Comparison of ENCODE assay signal across 1 cellular context in the genomic region with DNA sequence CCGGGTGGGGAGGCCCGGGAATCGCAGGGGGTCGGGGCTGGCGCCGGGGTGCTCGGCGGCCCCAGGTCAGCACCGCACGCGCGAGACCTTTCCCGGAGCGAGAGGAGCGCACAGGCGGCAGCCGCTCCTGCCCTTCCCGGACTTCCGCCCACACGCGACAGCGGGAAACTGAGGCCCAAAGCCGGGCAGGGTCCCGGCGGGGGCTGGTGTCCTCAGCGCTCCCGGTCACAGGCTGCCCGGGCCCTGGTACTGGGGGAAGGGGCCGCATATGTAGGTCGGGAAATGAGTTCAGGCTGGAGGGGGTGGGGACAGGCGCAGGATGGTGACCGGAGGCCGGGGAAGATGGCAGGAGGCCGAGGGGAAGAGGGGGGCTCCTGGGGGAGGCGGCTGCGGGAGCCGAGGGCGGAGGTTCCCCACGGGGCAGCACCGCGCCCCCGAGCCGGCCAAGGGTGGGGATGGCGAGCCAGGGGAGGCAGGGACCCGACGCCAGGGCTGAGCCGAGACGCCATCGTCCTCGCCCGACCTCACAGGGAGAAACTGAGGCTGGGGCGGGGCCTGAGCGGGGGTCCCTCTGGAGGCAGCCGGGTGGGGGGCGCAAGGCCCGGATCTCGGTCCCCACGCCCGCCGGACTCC.
A peak's percentile ranks its signal among the peaks of the same experiment; 100 is the strongest.
TF ChIP-seq lines count a peak whose summit lies in the region.

No MANE protein-coding gene starts in this region.

TF ChIP-seq in HEK293, 187 proteins besides CTCF, POLR2A, EP300 and RAD21 (continued from another document):
- peak; percentile 45; the same call in 1 of the 2 replicates for TF ChIP-seq ZNF692 (tag by site-specific recombination; IDR thresholded peaks at IDR 0.05)
- no peak for TF ChIP-seq ZNF707 (tag by site-specific recombination; IDR thresholded peaks at IDR 0.05)
- no peak for TF ChIP-seq ZNF354C (tag by site-specific recombination; IDR thresholded peaks at IDR 0.05; ENCODE audit: borderline replicate concordance, low read depth)
- no peak for TF ChIP-seq ZNF2 (tag by site-specific recombination; IDR thresholded peaks at IDR 0.05)
- TF ChIP-seq KLF9 (tag by site-specific recombination; IDR thresholded peaks at IDR 0.05; ENCODE audit: low read depth): peak; percentile 74
- TF ChIP-seq, protein P1, sequence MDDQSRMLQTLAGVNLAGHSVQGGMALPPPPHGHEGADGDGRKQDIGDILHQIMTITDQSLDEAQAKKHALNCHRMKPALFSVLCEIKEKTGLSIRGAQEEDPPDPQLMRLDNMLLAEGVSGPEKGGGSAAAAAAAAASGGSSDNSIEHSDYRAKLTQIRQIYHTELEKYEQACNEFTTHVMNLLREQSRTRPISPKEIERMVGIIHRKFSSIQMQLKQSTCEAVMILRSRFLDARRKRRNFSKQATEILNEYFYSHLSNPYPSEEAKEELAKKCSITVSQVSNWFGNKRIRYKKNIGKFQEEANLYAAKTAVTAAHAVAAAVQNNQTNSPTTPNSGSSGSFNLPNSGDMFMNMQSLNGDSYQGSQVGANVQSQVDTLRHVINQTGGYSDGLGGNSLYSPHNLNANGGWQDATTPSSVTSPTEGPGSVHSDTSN (CRISPR knock-in tag; IDR thresholded peaks at IDR 0.05): no peak
- peak; percentile 79 for TF ChIP-seq ZEB2 (tag by site-specific recombination; IDR thresholded peaks at IDR 0.05)
- TF ChIP-seq ZNF580 (tag by site-specific recombination; IDR thresholded peaks at IDR 0.05): no peak
- TF ChIP-seq IKZF3 (tag by site-specific recombination; IDR thresholded peaks at IDR 0.05): peak; percentile 13; the same call in 1 of the 2 replicates
- TF ChIP-seq ZNF341 (tag by site-specific recombination; IDR thresholded peaks at IDR 0.05; ENCODE audit: low read depth): peak; percentile 47; the same call in 1 of the 2 replicates
- no peak for TF ChIP-seq ZNF658 (tag by site-specific recombination; IDR thresholded peaks at IDR 0.05)
- peak; percentile 75 for TF ChIP-seq EGR2 (tag by site-specific recombination; IDR thresholded peaks at IDR 0.05; ENCODE audit: low read depth)
- TF ChIP-seq ZNF654 (tag by site-specific recombination; IDR thresholded peaks at IDR 0.05; ENCODE audit: low read depth): no peak
- TF ChIP-seq HOXC10 (CRISPR knock-in tag; IDR thresholded peaks at IDR 0.05): no peak
- TF ChIP-seq ZNF175 (tag by site-specific recombination; IDR thresholded peaks at IDR 0.05): no peak
- TF ChIP-seq, protein P2, sequence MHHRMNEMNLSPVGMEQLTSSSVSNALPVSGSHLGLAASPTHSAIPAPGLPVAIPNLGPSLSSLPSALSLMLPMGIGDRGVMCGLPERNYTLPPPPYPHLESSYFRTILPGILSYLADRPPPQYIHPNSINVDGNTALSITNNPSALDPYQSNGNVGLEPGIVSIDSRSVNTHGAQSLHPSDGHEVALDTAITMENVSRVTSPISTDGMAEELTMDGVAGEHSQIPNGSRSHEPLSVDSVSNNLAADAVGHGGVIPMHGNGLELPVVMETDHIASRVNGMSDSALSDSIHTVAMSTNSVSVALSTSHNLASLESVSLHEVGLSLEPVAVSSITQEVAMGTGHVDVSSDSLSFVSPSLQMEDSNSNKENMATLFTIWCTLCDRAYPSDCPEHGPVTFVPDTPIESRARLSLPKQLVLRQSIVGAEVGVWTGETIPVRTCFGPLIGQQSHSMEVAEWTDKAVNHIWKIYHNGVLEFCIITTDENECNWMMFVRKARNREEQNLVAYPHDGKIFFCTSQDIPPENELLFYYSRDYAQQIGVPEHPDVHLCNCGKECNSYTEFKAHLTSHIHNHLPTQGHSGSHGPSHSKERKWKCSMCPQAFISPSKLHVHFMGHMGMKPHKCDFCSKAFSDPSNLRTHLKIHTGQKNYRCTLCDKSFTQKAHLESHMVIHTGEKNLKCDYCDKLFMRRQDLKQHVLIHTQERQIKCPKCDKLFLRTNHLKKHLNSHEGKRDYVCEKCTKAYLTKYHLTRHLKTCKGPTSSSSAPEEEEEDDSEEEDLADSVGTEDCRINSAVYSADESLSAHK (tag by site-specific recombination; IDR thresholded peaks at IDR 0.05): no peak
- TF ChIP-seq, protein P3, sequence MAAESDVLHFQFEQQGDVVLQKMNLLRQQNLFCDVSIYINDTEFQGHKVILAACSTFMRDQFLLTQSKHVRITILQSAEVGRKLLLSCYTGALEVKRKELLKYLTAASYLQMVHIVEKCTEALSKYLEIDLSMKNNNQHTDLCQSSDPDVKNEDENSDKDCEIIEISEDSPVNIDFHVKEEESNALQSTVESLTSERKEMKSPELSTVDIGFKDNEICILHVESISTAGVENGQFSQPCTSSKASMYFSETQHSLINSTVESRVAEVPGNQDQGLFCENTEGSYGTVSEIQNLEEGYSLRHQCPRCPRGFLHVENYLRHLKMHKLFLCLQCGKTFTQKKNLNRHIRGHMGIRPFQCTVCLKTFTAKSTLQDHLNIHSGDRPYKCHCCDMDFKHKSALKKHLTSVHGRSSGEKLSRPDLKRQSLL (tag by site-specific recombination; IDR thresholded peaks at IDR 0.05): no peak
- TF ChIP-seq SETDB1 (IDR thresholded peaks at IDR 0.05; ENCODE audit: insufficient read length, low read length): no peak
- no peak for TF ChIP-seq ZNF596 (tag by site-specific recombination; IDR thresholded peaks at IDR 0.05)
- no peak for TF ChIP-seq ZNF621 (tag by site-specific recombination; IDR thresholded peaks at IDR 0.05)
- TF ChIP-seq ZNF48 (tag by site-specific recombination; IDR thresholded peaks at IDR 0.05): no peak
- TF ChIP-seq ZNF488 (tag by site-specific recombination; IDR thresholded peaks at IDR 0.05): no peak
- TF ChIP-seq ZNF26 (tag by site-specific recombination; IDR thresholded peaks at IDR 0.05): no peak
- TF ChIP-seq WT1 (tag by site-specific recombination; IDR thresholded peaks at IDR 0.05): 0 out of 2 replicates have a peak, but pooled peaks have one; percentile 29
- no peak for TF ChIP-seq ZNF169 (tag by site-specific recombination; IDR thresholded peaks at IDR 0.05)
- no peak for TF ChIP-seq ZNF155 (tag by site-specific recombination; IDR thresholded peaks at IDR 0.05)
- no peak for TF ChIP-seq ZNF114 (tag by site-specific recombination; IDR thresholded peaks at IDR 0.05)
- TF ChIP-seq ZNF202 (tag by site-specific recombination; IDR thresholded peaks at IDR 0.05; ENCODE audit: borderline replicate concordance): no peak
- TF ChIP-seq ZNF677 (tag by site-specific recombination; IDR thresholded peaks at IDR 0.05): no peak
- no peak for TF ChIP-seq ZNF473 (tag by site-specific recombination; IDR thresholded peaks at IDR 0.05)
- TF ChIP-seq KLF16 (tag by site-specific recombination; IDR thresholded peaks at IDR 0.05): peak; percentile 63; the same call in 1 of the 2 replicates
- TF ChIP-seq ZNF626 (tag by site-specific recombination; IDR thresholded peaks at IDR 0.05): no peak
- no peak for TF ChIP-seq GFI1B (tag by site-specific recombination; IDR thresholded peaks at IDR 0.05)
- TF ChIP-seq ZFP41 (tag by site-specific recombination; IDR thresholded peaks at IDR 0.05; ENCODE audit: borderline replicate concordance): no peak
- no peak for TF ChIP-seq ZNF776 (tag by site-specific recombination; IDR thresholded peaks at IDR 0.05; ENCODE audit: borderline replicate concordance)
- no peak for TF ChIP-seq HOXD13 (CRISPR knock-in tag; IDR thresholded peaks at IDR 0.05; ENCODE audit: borderline replicate concordance)
- TF ChIP-seq ZNF239 (tag by site-specific recombination; IDR thresholded peaks at IDR 0.05): no peak
- TF ChIP-seq ZXDB (tag by site-specific recombination; IDR thresholded peaks at IDR 0.05): peak; percentile 45; the same call in 1 of the 2 replicates
- TF ChIP-seq, protein P4, sequence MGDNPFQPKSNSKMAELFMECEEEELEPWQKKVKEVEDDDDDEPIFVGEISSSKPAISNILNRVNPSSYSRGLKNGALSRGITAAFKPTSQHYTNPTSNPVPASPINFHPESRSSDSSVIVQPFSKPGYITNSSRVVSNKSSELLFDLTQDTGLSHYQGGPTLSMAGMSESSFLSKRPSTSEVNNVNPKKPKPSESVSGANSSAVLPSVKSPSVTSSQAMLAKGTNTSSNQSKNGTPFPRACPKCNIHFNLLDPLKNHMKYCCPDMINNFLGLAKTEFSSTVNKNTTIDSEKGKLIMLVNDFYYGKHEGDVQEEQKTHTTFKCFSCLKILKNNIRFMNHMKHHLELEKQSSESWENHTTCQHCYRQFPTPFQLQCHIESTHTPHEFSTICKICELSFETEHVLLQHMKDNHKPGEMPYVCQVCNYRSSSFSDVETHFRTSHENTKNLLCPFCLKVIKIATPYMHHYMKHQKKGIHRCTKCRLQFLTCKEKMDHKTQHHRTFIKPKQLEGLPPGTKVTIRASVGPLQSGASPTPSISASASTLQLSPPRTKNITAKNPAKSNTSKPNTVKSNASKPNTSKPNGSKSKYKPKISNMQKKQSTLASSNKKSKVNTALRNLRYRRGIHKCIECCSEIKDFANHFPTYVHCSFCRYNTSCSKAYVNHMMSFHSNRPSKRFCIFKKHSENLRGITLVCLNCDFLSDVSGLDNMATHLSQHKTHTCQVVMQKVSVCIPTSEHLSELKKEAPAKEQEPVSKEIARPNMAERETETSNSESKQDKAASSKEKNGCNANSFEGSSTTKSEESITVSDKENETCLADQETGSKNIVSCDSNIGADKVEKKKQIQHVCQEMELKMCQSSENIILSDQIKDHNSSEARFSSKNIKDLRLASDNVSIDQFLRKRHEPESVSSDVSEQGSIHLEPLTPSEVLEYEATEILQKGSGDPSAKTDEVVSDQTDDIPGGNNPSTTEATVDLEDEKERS (tag by site-specific recombination; IDR thresholded peaks at IDR 0.05): no peak
- TF ChIP-seq ZNF157 (tag by site-specific recombination; IDR thresholded peaks at IDR 0.05): no peak
- no peak for TF ChIP-seq ZNF248 (tag by site-specific recombination; IDR thresholded peaks at IDR 0.05)
- TF ChIP-seq MEIS1 (CRISPR knock-in tag; IDR thresholded peaks at IDR 0.05; ENCODE audit: borderline replicate concordance): no peak
- no peak for TF ChIP-seq ZNF292 (tag by site-specific recombination; IDR thresholded peaks at IDR 0.05; ENCODE audit: borderline replicate concordance, low read depth)
- no peak for TF ChIP-seq ZNF138 (tag by site-specific recombination; IDR thresholded peaks at IDR 0.05; ENCODE audit: borderline replicate concordance)
- no peak for TF ChIP-seq ZNF266 (tag by site-specific recombination; IDR thresholded peaks at IDR 0.05; ENCODE audit: low read depth)
- TF ChIP-seq KLF1 (tag by site-specific recombination; IDR thresholded peaks at IDR 0.05): peak; percentile 75
- no peak for TF ChIP-seq ZNF211 (tag by site-specific recombination; IDR thresholded peaks at IDR 0.05; ENCODE audit: low read depth)
- no peak for TF ChIP-seq ZNF530 (tag by site-specific recombination; IDR thresholded peaks at IDR 0.05; ENCODE audit: low read depth)
- no peak for TF ChIP-seq ZNF660 (tag by site-specific recombination; IDR thresholded peaks at IDR 0.05)
- TF ChIP-seq ZIC2 (tag by site-specific recombination; IDR thresholded peaks at IDR 0.05): peak; percentile 70
- peak; percentile 47 for TF ChIP-seq ZNF629 (tag by site-specific recombination; IDR thresholded peaks at IDR 0.05)
- TF ChIP-seq FEZF1 (tag by site-specific recombination; IDR thresholded peaks at IDR 0.05): no peak
- TF ChIP-seq ZFP37 (tag by site-specific recombination; IDR thresholded peaks at IDR 0.05): no peak
